In the genomic region with DNA sequence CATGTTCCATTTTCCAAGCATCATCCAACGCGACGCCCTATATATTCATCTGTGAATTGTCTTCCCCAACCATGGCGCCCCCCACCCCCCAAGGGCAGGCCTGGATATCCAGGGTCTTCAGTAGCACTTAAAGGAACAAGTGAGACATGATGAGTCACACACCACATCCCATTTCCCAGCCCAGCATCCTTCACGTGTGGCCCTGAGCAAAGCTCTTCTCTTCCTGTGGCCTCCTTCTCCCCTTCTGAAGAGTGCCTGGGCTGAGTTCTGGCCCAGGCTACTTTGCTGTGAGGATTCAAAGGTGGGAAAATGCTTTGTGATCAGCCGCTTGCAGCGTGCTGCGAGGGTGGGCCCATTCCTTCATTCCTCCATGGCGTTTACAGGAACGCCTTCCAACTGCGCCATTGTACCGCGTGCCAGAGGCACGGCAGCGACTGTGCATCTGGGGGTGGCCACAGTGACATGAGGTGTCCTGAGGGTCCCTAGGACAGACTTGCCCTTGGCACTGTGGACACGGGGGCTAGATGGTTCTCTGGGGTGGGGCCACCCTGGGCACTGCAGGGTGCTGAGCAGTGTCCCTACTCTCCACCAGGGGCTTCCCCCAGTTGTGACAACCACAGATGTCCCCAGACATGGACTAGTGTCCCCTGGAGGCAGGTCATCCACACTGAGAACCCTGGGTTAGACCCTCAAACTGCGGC, we compare ENCODE assay signal across 1 cellular context.
TF ChIP-seq lines count a peak whose summit lies in the region.

No MANE protein-coding gene starts in this region.

TF ChIP-seq in IMR-90, 13 proteins besides CTCF, POLR2A, EP300 and RAD21:
- TF ChIP-seq, protein P1, sequence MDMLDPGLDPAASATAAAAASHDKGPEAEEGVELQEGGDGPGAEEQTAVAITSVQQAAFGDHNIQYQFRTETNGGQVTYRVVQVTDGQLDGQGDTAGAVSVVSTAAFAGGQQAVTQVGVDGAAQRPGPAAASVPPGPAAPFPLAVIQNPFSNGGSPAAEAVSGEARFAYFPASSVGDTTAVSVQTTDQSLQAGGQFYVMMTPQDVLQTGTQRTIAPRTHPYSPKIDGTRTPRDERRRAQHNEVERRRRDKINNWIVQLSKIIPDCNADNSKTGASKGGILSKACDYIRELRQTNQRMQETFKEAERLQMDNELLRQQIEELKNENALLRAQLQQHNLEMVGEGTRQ (IDR thresholded peaks at IDR 0.05; ENCODE audit: low read depth, low read length): peak; percentile 68
- TF ChIP-seq BHLHE40 (IDR thresholded peaks at IDR 0.05; ENCODE audit: low read depth, low read length): peak; percentile 62; the same call in 1 of the 2 replicates
- peak; percentile 33; the same call in 1 of the 2 replicates for TF ChIP-seq FOS (IDR thresholded peaks at IDR 0.05; ENCODE audit: low read depth, low read length)
- no peak for TF ChIP-seq MAFK (IDR thresholded peaks at IDR 0.05; ENCODE audit: low read depth, low read length)
